ENCODE assay signal across 2 cellular contexts in genomic region chr19:49428547-49429451, GRCh38.
TF ChIP-seq lines count a peak whose summit lies in the region.

No MANE protein-coding gene starts in this region.

TF ChIP-seq in HCT116, 20 proteins besides CTCF, POLR2A, EP300 and RAD21:
- TF ChIP-seq CEBPB (IDR thresholded peaks at IDR 0.05; ENCODE audit: low read depth) (no peak), EGR1 (IDR thresholded peaks at IDR 0.05; ENCODE audit: low read depth) (no peak), YY1 (IDR thresholded peaks at IDR 0.05; ENCODE audit: extremely low read depth, insufficient replicate concordance, low read depth, low read length) (no peak), SP1 (IDR thresholded peaks at IDR 0.05; ENCODE audit: low read depth) (no peak), ZFX (IDR thresholded peaks at IDR 0.05) (no peak), SIN3A (IDR thresholded peaks at IDR 0.05; ENCODE audit: low read depth) (no peak), SRF (IDR thresholded peaks at IDR 0.05; ENCODE audit: low read depth) (no peak), CBX3 (IDR thresholded peaks at IDR 0.05; ENCODE audit: low read depth) (no peak), ZNF274 (IDR thresholded peaks at IDR 0.05; ENCODE audit: low read depth, low read length) (no peak), FOSL1 (IDR thresholded peaks at IDR 0.05; ENCODE audit: low read depth) (no peak), ATF3 (IDR thresholded peaks at IDR 0.05) (no peak), ELF1 (IDR thresholded peaks at IDR 0.05; ENCODE audit: borderline replicate concordance, low read depth) (no peak), POLR2AphosphoS5 (IDR thresholded peaks at IDR 0.05; ENCODE audit: low read depth, low read length) (no peak), MAX (IDR thresholded peaks at IDR 0.05) (no peak)

TF ChIP-seq in H1, 55 proteins besides CTCF, POLR2A, EP300 and RAD21:
- TF ChIP-seq CBX8 (IDR thresholded peaks at IDR 0.05; ENCODE audit: borderline replicate concordance, low read depth, low read length) (no peak), SRF (IDR thresholded peaks at IDR 0.05; ENCODE audit: low read depth, low read length) (no peak), SIN3A (conservative IDR thresholded peaks at IDR 0.05 in 1 of 2, IDR thresholded peaks at IDR 0.05 in 1 of 2; ENCODE audit: low read depth in 1 of 2, low read length in 2 of 2) (0 out of 4 replicates have a peak, but pooled peaks of 1 of the 2 experiments have one; percentile 25), KDM5A (IDR thresholded peaks at IDR 0.05; ENCODE audit: low read length) (no peak), GTF2F1 (IDR thresholded peaks at IDR 0.05; ENCODE audit: borderline replicate concordance, low read depth, low read length) (no peak), PHF8 (conservative IDR thresholded peaks at IDR 0.05; ENCODE audit: low read depth, low read length) (no peak)
TF ChIP-seq in H1: peak in this region for 1.
